Comparison of ENCODE assay signal across 8 cellular contexts in genomic region chr16:27326738-27327585, GRCh38. TPM values are rescaled to one million over a fixed set of nuclear protein-coding genes. Genes with fewer than 3 reads are reported as not detected.
DNase-seq lines count a peak whose midpoint lies in the region; ATAC-seq and TF ChIP-seq lines count a peak whose summit lies in the region.

No MANE protein-coding gene starts in this region.

- H3K36me3 ChIP-seq in HCT116 (ENCODE audit: control insufficient read depth in 1 of 2, insufficient read depth in 2 of 2, low read length in 2 of 2) (no peaks in the 10 kb centered on the region), RWPE2 (ENCODE audit: low read depth) (peaks cover 54% of the 10 kb centered on the region), gastrocnemius medialis (no peaks in the 10 kb centered on the region)

- H3K4me1 ChIP-seq in HCT116 (ENCODE audit: control insufficient read depth in 1 of 2, insufficient read depth in 2 of 2, low read length in 2 of 2): peaks cover 12 to 55% of the 10 kb centered on the region in 2 experiments
- H3K4me1 ChIP-seq in RWPE2 (ENCODE audit: insufficient read depth, poor library complexity, severe bottlenecking): peaks cover 40% of the 10 kb centered on the region
- peaks cover 10 to 17% of the 10 kb centered on the region in 2 donors for H3K4me1 ChIP-seq in gastrocnemius medialis

- no peak for TF ChIP-seq POLR2A in HCT116 (IDR thresholded peaks at IDR 0.05; ENCODE audit: borderline replicate concordance, extremely low read depth, insufficient read depth, insufficient read length)
- no peak for TF ChIP-seq POLR2A in gastrocnemius medialis (IDR thresholded peaks at IDR 0.05)

- CTCF ChIA-PET in HCT116 (lab: Charles Lee): interaction anchor here (0.7 kb wide), 1 partner anchor 92 kb away, joined by 3 read pairs; no protein-coding TSS in a partner anchor

- no peaks in the 10 kb centered on the region for H3K9me3 ChIP-seq in HCT116 (ENCODE audit: control insufficient read depth in 1 of 2, insufficient read depth in 1 of 2, low read depth in 1 of 2, low read length in 2 of 2)
- no peaks in the 10 kb centered on the region for H3K9me3 ChIP-seq in RWPE2 (ENCODE audit: severe bottlenecking)
- H3K9me3 ChIP-seq in gastrocnemius medialis: no peaks in the 10 kb centered on the region

- peak overlapping the region; percentile 47 for H3K4me2 ChIP-seq in HCT116 (ENCODE audit: low read length)

- peaks cover 55% of the 10 kb centered on the region for H3K79me2 ChIP-seq in HCT116 (ENCODE audit: insufficient read depth, low read length)

- H3K9ac ChIP-seq in HCT116 (ENCODE audit: low read length): peak overlapping the region; percentile 42

- peak overlapping the region; percentile 51 for H3K27ac ChIP-seq in HCT116 (ENCODE audit: low read depth, low read length)
- peak overlapping the region; percentile 92 for H3K27ac ChIP-seq in RWPE2 (ENCODE audit: poor library complexity, severe bottlenecking)
- H3K27ac ChIP-seq in gastrocnemius medialis: peak overlapping the region; percentile 70 to 89 (median 80)

- no TSS peak for BruUV-seq in HCT116 (replicated peaks; lab: Mats Ljungman, UMichigan)

- no peak; the same call in 1 of the 2 replicates for TF ChIP-seq RAD21 in HCT116 (IDR thresholded peaks at IDR 0.05; ENCODE audit: low read depth)

- H3K4me3 ChIP-seq in HCT116 (replicated peaks in 1 of 2; ENCODE audit: low read depth in 1 of 2, low read length in 2 of 2) (0 out of 4 replicates have a peak overlapping the region, but pooled peaks of 1 of the 2 experiments have one; percentile 2), RWPE2 (ENCODE audit: severe bottlenecking) (no peak overlapping the region), astrocyte of the cerebellum (ENCODE audit: low read depth, low read length) (no peak overlapping the region), gastrocnemius medialis (peak overlapping the region; percentile 3 to 36 (median 8))

- no peaks in the 10 kb centered on the region for H3K9me2 ChIP-seq in HCT116 (ENCODE audit: insufficient read depth)

- ATAC-seq in HCT116 (peak; percentile 80), RWPE2 (ENCODE audit: low read depth) (peak; percentile 82), gastrocnemius medialis (peak; percentile 86 to 87)

- TF ChIP-seq CTCF in AG09319 (IDR thresholded peaks at IDR 0.05; ENCODE audit: low read depth, low read length): no peak; the same call in 1 of the 2 replicates
- no peak for TF ChIP-seq CTCF in HCT116 (IDR thresholded peaks at IDR 0.05 in 2 of 3, conservative IDR thresholded peaks at IDR 0.05 in 1 of 3; ENCODE audit: borderline replicate concordance in 1 of 3, insufficient read depth in 1 of 3, low read depth in 2 of 3, low read length in 2 of 3)
- no peak for TF ChIP-seq CTCF in RWPE2 (IDR thresholded peaks at IDR 0.05; ENCODE audit: poor library complexity, severe bottlenecking)
- TF ChIP-seq CTCF in astrocyte of the cerebellum (IDR thresholded peaks at IDR 0.05; ENCODE audit: low read depth, low read length, missing control alignments): no peak
- no peak for TF ChIP-seq CTCF in gastrocnemius medialis (IDR thresholded peaks at IDR 0.05 in 4 of 5, conservative IDR thresholded peaks at IDR 0.05 in 1 of 5)

- peak; percentile 90 for DNase-seq in AG09319 (ENCODE audit: extremely low read depth, low read depth)
- DNase-seq in HCT116 (ENCODE audit: low read depth, low spot score): peak; percentile 68
- DNase-seq in RWPE2 (ENCODE audit: low spot score): peak; percentile 88
- peak; percentile 93 for DNase-seq in astrocyte of the cerebellum (ENCODE audit: low read depth)
- DNase-seq in iPS DF 19.7 (ENCODE audit: low read depth, low spot score): peak; percentile 96
- DNase-seq in gastrocnemius medialis: peak; percentile 59 to 78
- no peak for DNase-seq in NCI-H2107 (lab: John Stamatoyannopoulos, UW)
- DNase-seq in NCI-H2081 (lab: John Stamatoyannopoulos, UW): no peak

- in situ Hi-C loops in astrocyte of the cerebellum (cut with HindIII; ENCODE audit: low sequenced_read_pairs) (no loop called here), gastrocnemius medialis (cut with MboI; ENCODE audit: low sequenced_read_pairs in 4 of 4) (no loop called here)

- intact Hi-C loops in HCT116 (cut with micrococcal nuclease): no loop called here
- intact Hi-C loops in gastrocnemius medialis (cut with DNase I; ENCODE audit: low total_unique reads): no loop called here

- POLR2A ChIA-PET in HCT116 (lab: Charles Lee): no interaction called here

- H4K20me1 ChIP-seq in HCT116 (ENCODE audit: insufficient read depth): no peaks in the 10 kb centered on the region

- H3K27me3 ChIP-seq in HCT116 (ENCODE audit: insufficient read depth, low read length): no peaks in the 10 kb centered on the region
- no peaks in the 10 kb centered on the region for H3K27me3 ChIP-seq in RWPE2 (ENCODE audit: insufficient read depth, poor library complexity, severe bottlenecking)
- no peaks in the 10 kb centered on the region for H3K27me3 ChIP-seq in gastrocnemius medialis

- H2AFZ ChIP-seq in HCT116 (ENCODE audit: low read depth, low read length, poor library complexity, severe bottlenecking): no peak overlapping the region

- RAD21 ChIA-PET in HCT116 (lab: Charles Lee; ENCODE audit: low non-redundant PET in 1 of 2, low total read pairs in 2 of 2, uncharacterized antibody in 2 of 2, unreplicated experiment in 2 of 2): interaction anchor here in 1 of 2 experiments (0.8 kb wide), 1 partner anchor 11 kb away, joined by 3 read pairs; no protein-coding TSS in a partner anchor

TF ChIP-seq in HCT116, 20 proteins besides CTCF, POLR2A, EP300 and RAD21 (continues in another document):
- 0 out of 2 replicates have a peak, but pooled peaks have one; percentile 34 for TF ChIP-seq FOSL1 (IDR thresholded peaks at IDR 0.05; ENCODE audit: low read depth)
- TF ChIP-seq YY1 (IDR thresholded peaks at IDR 0.05; ENCODE audit: extremely low read depth, insufficient replicate concordance, low read depth, low read length): no peak
- no peak; the same call in 1 of the 2 replicates for TF ChIP-seq SP1 (IDR thresholded peaks at IDR 0.05; ENCODE audit: low read depth)
- no peak for TF ChIP-seq JUND (IDR thresholded peaks at IDR 0.05)
- no peak for TF ChIP-seq ZNF274 (IDR thresholded peaks at IDR 0.05; ENCODE audit: low read depth, low read length)
- TF ChIP-seq POLR2AphosphoS5 (IDR thresholded peaks at IDR 0.05; ENCODE audit: low read depth, low read length): peak; percentile 39; the same call in 1 of the 2 replicates
- TF ChIP-seq ZFX (IDR thresholded peaks at IDR 0.05): no peak
- TF ChIP-seq CEBPB (IDR thresholded peaks at IDR 0.05; ENCODE audit: low read depth): peak; percentile 94
- TF ChIP-seq SIN3A (IDR thresholded peaks at IDR 0.05; ENCODE audit: low read depth): no peak; the same call in 1 of the 2 replicates
- 0 out of 2 replicates have a peak, but pooled peaks have one; percentile 33 for TF ChIP-seq CBX3 (IDR thresholded peaks at IDR 0.05; ENCODE audit: low read depth)
- TF ChIP-seq MAX (IDR thresholded peaks at IDR 0.05): peak; percentile 42; the same call in 1 of the 2 replicates
- TF ChIP-seq EGR1 (IDR thresholded peaks at IDR 0.05; ENCODE audit: low read depth): no peak
- no peak for TF ChIP-seq ZBTB33 (IDR thresholded peaks at IDR 0.05; ENCODE audit: extremely low read depth, insufficient replicate concordance, low read length)
- TF ChIP-seq ATF3 (IDR thresholded peaks at IDR 0.05): no peak
- TF ChIP-seq ELF1 (IDR thresholded peaks at IDR 0.05; ENCODE audit: borderline replicate concordance, low read depth): no peak

RNA-seq across cellular contexts. Expression of gene IL4R, which starts 13.2 kb away (rescaled TPM):
- total RNA-seq in HCT116 (2021; ENCODE audit: unreplicated experiment) (29.6 TPM), gastrocnemius medialis (1 to 10 TPM; 4.5 to 7.4 (median 6.5) TPM)
- 26.0 and 29.4 TPM in 2 replicates for polyA plus RNA-seq in HCT116 (2012)

RNA-seq across cellular contexts. Expression of gene NSMCE1, which starts 58.4 kb away (rescaled TPM):
- total RNA-seq in HCT116 (2021; ENCODE audit: unreplicated experiment) (85.6 TPM), gastrocnemius medialis (10 to 100 TPM; 20.2 to 29.1 (median 22.0) TPM)
- 161 and 187 TPM in 2 replicates for polyA plus RNA-seq in HCT116 (2012)

Comparison
In these comparisons a context has a peak if more than half of its experiments do, and no peak if none do; other contexts are left out.
1. DNase-seq: peak in AG09319 (single experiment), HCT116 (single experiment), RWPE2 (single experiment), astrocyte of the cerebellum (single experiment), iPS DF 19.7 (single experiment) and gastrocnemius medialis (2 of 2); none in NCI-H2107 (single experiment) and NCI-H2081 (0 of 2).
2. H3K4me3 ChIP-seq: peak in gastrocnemius medialis (4 of 4); none in RWPE2 (single experiment) and astrocyte of the cerebellum (single experiment).
3. Peak in every context shown above with its lines, with median percentiles within 50 percentile points of each other: ATAC-seq and H3K27ac ChIP-seq.